Comparison of ENCODE assay signal across 1 cellular context in the genomic region with DNA sequence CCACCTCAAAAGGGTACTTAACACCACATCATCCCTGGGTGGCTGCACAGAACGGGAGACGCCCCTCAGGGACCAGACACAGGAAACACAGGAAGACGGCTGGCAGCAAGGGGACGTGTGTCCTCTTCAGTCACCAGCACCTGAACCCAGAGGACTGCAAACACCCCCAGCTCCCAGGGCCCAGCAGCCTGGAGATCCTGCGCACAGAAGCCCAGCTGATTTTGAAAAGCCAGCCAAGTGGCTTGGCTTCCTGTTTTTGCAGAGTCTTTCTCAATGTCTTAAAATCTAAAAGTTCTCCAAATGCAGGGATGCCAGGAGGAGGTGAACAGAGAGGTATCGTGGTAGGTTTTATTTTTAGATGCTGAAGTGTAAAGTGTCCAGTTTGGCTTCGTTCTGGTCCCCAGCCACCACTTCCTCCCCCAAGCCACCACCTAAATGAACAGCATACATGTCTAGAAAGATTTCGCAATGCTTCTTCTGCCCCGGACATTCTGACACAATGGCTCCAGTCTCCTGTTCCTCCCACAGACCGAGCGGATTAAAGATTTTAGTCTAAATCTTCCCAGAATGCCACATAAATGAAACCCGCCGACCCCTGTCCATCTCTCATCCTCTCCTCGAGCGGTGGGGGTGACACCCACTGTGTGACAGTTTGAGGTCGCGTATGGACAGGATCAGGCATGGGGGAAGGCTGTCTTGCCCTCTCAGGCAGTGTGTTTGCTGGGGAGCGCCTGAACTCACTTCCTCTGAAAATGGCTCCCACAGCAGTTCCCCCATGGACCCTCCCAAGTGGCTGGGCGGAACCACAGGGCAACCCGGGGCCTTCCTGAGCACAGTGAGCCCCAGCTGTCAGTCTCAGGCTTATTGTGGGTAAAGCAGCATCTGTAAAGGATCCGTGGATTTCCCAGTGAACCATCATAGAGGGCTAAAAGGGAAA.
TF ChIP-seq lines count a peak whose summit lies in the region.

No MANE protein-coding gene starts in this region.

TF ChIP-seq in SK-N-SH treated with all-trans-retinoic acid at 6 μM for 48 hours, 23 proteins besides CTCF, POLR2A, EP300 and RAD21 (continued from another document):
- TF ChIP-seq, protein P1, sequence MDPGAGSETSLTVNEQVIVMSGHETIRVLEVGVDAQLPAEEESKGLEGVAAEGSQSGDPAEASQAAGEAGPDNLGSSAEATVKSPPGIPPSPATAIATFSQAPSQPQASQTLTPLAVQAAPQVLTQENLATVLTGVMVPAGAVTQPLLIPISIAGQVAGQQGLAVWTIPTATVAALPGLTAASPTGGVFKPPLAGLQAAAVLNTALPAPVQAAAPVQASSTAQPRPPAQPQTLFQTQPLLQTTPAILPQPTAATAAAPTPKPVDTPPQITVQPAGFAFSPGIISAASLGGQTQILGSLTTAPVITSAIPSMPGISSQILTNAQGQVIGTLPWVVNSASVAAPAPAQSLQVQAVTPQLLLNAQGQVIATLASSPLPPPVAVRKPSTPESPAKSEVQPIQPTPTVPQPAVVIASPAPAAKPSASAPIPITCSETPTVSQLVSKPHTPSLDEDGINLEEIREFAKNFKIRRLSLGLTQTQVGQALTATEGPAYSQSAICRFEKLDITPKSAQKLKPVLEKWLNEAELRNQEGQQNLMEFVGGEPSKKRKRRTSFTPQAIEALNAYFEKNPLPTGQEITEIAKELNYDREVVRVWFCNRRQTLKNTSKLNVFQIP (CRISPR knock-in tag; IDR thresholded peaks at IDR 0.05; ENCODE audit: borderline replicate concordance, low read depth), result no peak
- TF ChIP-seq ESRRG (CRISPR knock-in tag; IDR thresholded peaks at IDR 0.05) (no peak), TOX (CRISPR knock-in tag; IDR thresholded peaks at IDR 0.05; ENCODE audit: borderline replicate concordance) (no peak), ZC3H10 (CRISPR knock-in tag; IDR thresholded peaks at IDR 0.05) (no peak), SNAI2 (CRISPR knock-in tag; IDR thresholded peaks at IDR 0.05) (no peak), ARNTL (CRISPR knock-in tag; IDR thresholded peaks at IDR 0.05; ENCODE audit: borderline replicate concordance, low read depth) (no peak)
